In the genomic region with DNA sequence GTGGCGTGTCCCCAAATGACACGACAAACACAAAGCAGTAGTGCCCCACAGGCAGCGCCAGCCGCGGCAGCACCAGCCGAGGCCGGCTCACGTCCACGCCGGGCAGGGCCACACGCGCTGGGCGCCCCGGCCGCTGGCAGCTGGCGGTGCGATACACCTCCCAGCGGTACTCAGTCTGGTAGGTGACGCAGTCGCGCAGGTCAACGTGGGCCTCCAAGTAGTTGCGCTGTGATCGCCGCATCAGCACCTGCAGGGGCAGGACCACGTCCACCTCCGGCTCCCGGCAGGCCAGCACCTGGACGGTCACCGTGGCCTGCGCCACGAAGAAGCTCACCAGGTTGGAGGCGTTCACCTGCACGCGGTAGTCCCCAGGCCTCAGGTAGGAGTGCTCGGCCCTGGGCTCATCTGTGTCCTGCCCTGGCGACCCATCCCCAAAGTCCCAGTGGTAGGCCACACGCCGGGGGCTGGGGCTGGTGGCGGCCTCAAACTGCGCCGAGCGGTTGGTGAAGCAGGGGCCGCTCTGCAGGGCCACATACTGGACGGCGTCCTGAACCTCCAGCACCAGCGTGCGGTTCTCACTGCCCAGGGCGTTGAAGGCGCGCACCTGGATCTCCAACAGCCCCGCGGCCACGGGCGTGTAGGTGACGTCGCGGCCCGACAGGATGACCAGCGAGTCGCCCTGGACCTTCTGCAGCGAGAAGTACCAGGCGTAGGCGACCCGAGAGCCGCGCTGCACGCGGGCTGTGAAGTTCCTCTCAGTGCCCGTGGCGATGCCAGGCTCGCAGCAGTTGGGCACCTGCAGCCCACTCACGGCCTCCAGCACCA, we compare ENCODE assay signal across 2 cellular contexts. TPM values are rescaled to one million over a fixed set of nuclear protein-coding genes. Genes with fewer than 3 reads are reported as not detected.
"Had no signal": no experiment of that assay in that cellular context is flagged by ENCODE, and none has a peak within 500 bp of the region (broad histone marks: within the 10 kb centered on the region; RNA-seq: fewer than 3 reads in every experiment).

No MANE protein-coding gene starts in this region.

RNA-seq across cellular contexts. Expression of a gene that starts 39.8 kb away (rescaled TPM):
- total RNA-seq: mononuclear cell, skeletal muscle tissue had no signal
